Comparison of ENCODE assay signal across 1 cellular context in genomic region chr10:33660329-33660728, GRCh38.
TF ChIP-seq lines count a peak whose summit lies in the region.

No MANE protein-coding gene starts in this region.

TF ChIP-seq in GM23338, 12 proteins besides CTCF, POLR2A, EP300 and RAD21 (continued from another document):
- TF ChIP-seq ZNF462 (CRISPR knock-in tag; IDR thresholded peaks at IDR 0.05) (no peak), POLR2AphosphoS5 (IDR thresholded peaks at IDR 0.05; ENCODE audit: low read depth) (no peak), ZNF331 (CRISPR knock-in tag; IDR thresholded peaks at IDR 0.05; ENCODE audit: low read depth) (no peak), EZH2phosphoT487 (IDR thresholded peaks at IDR 0.05; ENCODE audit: unreplicated experiment) (no peak), STAT1 (IDR thresholded peaks at IDR 0.05; ENCODE audit: unreplicated experiment) (no peak), ETS1 (IDR thresholded peaks at IDR 0.05) (no peak), ZNF114 (CRISPR knock-in tag; IDR thresholded peaks at IDR 0.05) (no peak), EZH2 (IDR thresholded peaks at IDR 0.05; ENCODE audit: low read depth, unreplicated experiment) (no peak)
